In genomic region chr10:67903581-67903980, GRCh38 we compare ENCODE assay signal across 23 cellular contexts.
"Had no signal": no experiment of that assay in that cellular context is flagged by ENCODE, and none has a peak within 500 bp of the region (broad histone marks: within the 10 kb centered on the region; RNA-seq: fewer than 3 reads in every experiment).

No MANE protein-coding gene starts in this region.

- ATAC-seq: effector memory CD8-positive, alpha-beta T cell; gastrocnemius medialis; left ventricle myocardium superior; lower lobe of right lung; naive thymus-derived CD8-positive, alpha-beta T cell; sciatic nerve; stimulated activated naive CD8-positive, alpha-beta T cell treated with anti-CD3 and anti-CD28 coated beads, Interleukin-15, amount 100 ng/mL, for 72 hours; upper lobe of right lung had no signal

- H3K27ac ChIP-seq: coronary artery, gastrocnemius medialis, lower lobe of right lung, ovary, suprapubic skin, transverse colon, upper lobe of right lung, vagina had no signal

- H3K36me3 ChIP-seq: ovary had no signal

- H3K4me1 ChIP-seq: lower lobe of right lung, suprapubic skin, transverse colon, upper lobe of right lung, vagina had no signal

- H3K9me3 ChIP-seq: gastrocnemius medialis, lower lobe of right lung, ovary, suprapubic skin, transverse colon, upper lobe of right lung, vagina had no signal

- H3K27me3 Mint-ChIP-seq: effector memory CD8-positive, alpha-beta T cell; naive thymus-derived CD8-positive, alpha-beta T cell; stimulated activated naive CD8-positive, alpha-beta T cell treated with anti-CD3 and anti-CD28 coated beads, Interleukin-15, amount 100 ng/mL, for 72 hours had no signal

- H3K4me2 ChIP-seq: smooth muscle cell had no signal

- H3K9me3 Mint-ChIP-seq: effector memory CD8-positive, alpha-beta T cell; naive thymus-derived CD8-positive, alpha-beta T cell; stimulated activated naive CD8-positive, alpha-beta T cell treated with anti-CD3 and anti-CD28 coated beads, Interleukin-15, amount 100 ng/mL, for 72 hours had no signal

- H3K4me3 Mint-ChIP-seq: effector memory CD8-positive, alpha-beta T cell; naive thymus-derived CD8-positive, alpha-beta T cell; stimulated activated naive CD8-positive, alpha-beta T cell treated with anti-CD3 and anti-CD28 coated beads, Interleukin-15, amount 100 ng/mL, for 72 hours had no signal

- H3K27me3 ChIP-seq: gastrocnemius medialis, ovary, suprapubic skin, transverse colon, upper lobe of right lung, vagina had no signal

- H3K27ac Mint-ChIP-seq: effector memory CD8-positive, alpha-beta T cell had no signal

- DNase-seq: effector memory CD8-positive, alpha-beta T cell; gastrocnemius medialis; head of caudate nucleus; left ventricle myocardium superior; lower lobe of right lung; naive thymus-derived CD8-positive, alpha-beta T cell; occipital lobe; ovary; posterior cingulate gyrus; retina; stimulated activated CD4-positive, alpha-beta T cell treated with anti-CD3 and anti-CD28 coated beads, Interleukin-12 subunit alpha, Interleukin-12 subunit beta, amount 100 ng/mL, for 4 hours; stimulated activated CD4-positive, alpha-beta T cell treated with anti-CD3 and anti-CD28 coated beads, Interleukin-1b, Interleukin-23, amount 100 ng/mL, for 48 hours; stimulated activated CD4-positive, alpha-beta T cell treated with anti-CD3 and anti-CD28 coated beads, Interleukin-4, amount 100 ng/mL, for 1 hour; stimulated activated CD8-positive, alpha-beta memory T cell treated with anti-CD3 and anti-CD28 coated beads, Interleukin-4, amount 100 ng/mL, for 48 hours; stimulated activated naive CD4-positive, alpha-beta T cell; stimulated activated naive CD8-positive, alpha-beta T cell treated with anti-CD3 and anti-CD28 coated beads, Interleukin-15, amount 100 ng/mL, for 72 hours; transverse colon; upper lobe of right lung had no signal

- H3K4me3 ChIP-seq: coronary artery, gastrocnemius medialis, lower lobe of right lung, ovary, smooth muscle cell, suprapubic skin, transverse colon, upper lobe of right lung, vagina had no signal
